Comparison of ENCODE assay signal across 8 cellular contexts in genomic region chr19:35742121-35742724, GRCh38. TPM values are rescaled to one million over a fixed set of nuclear protein-coding genes. Genes with fewer than 3 reads are reported as not detected.
DNase-seq lines count a peak whose midpoint lies in the region; ATAC-seq and TF ChIP-seq lines count a peak whose summit lies in the region.

A gene with protein sequence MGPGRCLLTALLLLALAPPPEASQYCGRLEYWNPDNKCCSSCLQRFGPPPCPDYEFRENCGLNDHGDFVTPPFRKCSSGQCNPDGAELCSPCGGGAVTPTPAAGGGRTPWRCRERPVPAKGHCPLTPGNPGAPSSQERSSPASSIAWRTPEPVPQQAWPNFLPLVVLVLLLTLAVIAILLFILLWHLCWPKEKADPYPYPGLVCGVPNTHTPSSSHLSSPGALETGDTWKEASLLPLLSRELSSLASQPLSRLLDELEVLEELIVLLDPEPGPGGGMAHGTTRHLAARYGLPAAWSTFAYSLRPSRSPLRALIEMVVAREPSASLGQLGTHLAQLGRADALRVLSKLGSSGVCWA (minus strand): TSS chr19:35742452. CDS start chr19:35741180, 1,272 bp downstream.

- no peak for TF ChIP-seq CTCF in stomach (IDR thresholded peaks at IDR 0.05)

- ATAC-seq in HG03521 (IDR thresholded peaks at IDR 0.05; ENCODE audit: unreplicated experiment), result no peak
- ATAC-seq in HG03159 (IDR thresholded peaks at IDR 0.05; ENCODE audit: unreplicated experiment), result no peak

- H3K27me3 ChIP-seq in SJCRH30 (no peaks in the 10 kb centered on the region), muscle layer of colon (ENCODE audit: control insufficient read depth in 1 of 2, insufficient read depth in 2 of 2, low read length in 2 of 2) (no peaks in the 10 kb centered on the region), stomach (no peaks in the 10 kb centered on the region)

- H3K4me1 ChIP-seq in SJCRH30, result 0 out of 2 replicates have a peak, but pooled peaks cover 2% of the 10 kb centered on the region
- peaks cover 33% of the 10 kb centered on the region for H3K4me1 ChIP-seq in muscle layer of colon (ENCODE audit: insufficient read depth, low read length)
- H3K4me1 ChIP-seq in stomach, result peaks cover 31 to 64% (median 47%) of the 10 kb centered on the region in 4 donors

- peaks cover 60% of the 10 kb centered on the region for H3K4me1 Mint-ChIP-seq in activated naive CD4-positive, alpha-beta T cell treated with anti-CD3 and anti-CD28 coated beads, Interleukin-2, amount 50 U/mL, for 24 hours

- TF ChIP-seq EP300 in stomach (IDR thresholded peaks at IDR 0.05), result no peak

- no peak within 1 kb of the TSS for H3K9ac ChIP-seq in muscle layer of colon (ENCODE audit: low read length)

- peaks cover 2% of the 10 kb centered on the region for H3K36me3 Mint-ChIP-seq in activated naive CD4-positive, alpha-beta T cell treated with anti-CD3 and anti-CD28 coated beads, Interleukin-2, amount 50 U/mL, for 24 hours

- no peaks in the 10 kb centered on the region for H3K27me3 Mint-ChIP-seq in activated naive CD4-positive, alpha-beta T cell treated with anti-CD3 and anti-CD28 coated beads, Interleukin-2, amount 50 U/mL, for 24 hours

- peak; percentile 45 for TF ChIP-seq POLR2A in GM10847 (IDR thresholded peaks at IDR 0.05; ENCODE audit: extremely low read depth, insufficient read length)
- no peak for TF ChIP-seq POLR2A in stomach (IDR thresholded peaks at IDR 0.05)

- H3K4me3 ChIP-seq in SJCRH30, result peak within 1 kb of the TSS; percentile 63
- no peak within 1 kb of the TSS for H3K4me3 ChIP-seq in muscle layer of colon (ENCODE audit: low read depth in 1 of 2, low read length in 2 of 2)
- H3K4me3 ChIP-seq in stomach, result peak within 1 kb of the TSS; percentile 51 to 68 (median 60)

- 57 to 82% (median 75%) methylated on average over 9 of the region's 9 CpGs for WGBS in stomach, 5 donors

- peak within 1 kb of the TSS; percentile 89 for H3K4me3 Mint-ChIP-seq in activated naive CD4-positive, alpha-beta T cell treated with anti-CD3 and anti-CD28 coated beads, Interleukin-2, amount 50 U/mL, for 24 hours

- intact Hi-C loops in stomach (cut with DNase I; ENCODE audit: low total_unique reads), result no loop called here

- DNase-seq in SJCRH30 (no peak), stomach (peak; percentile 44), 8988T (no peak)

- no peaks in the 10 kb centered on the region for H3K9me3 ChIP-seq in SJCRH30 (replicated peaks)
- no peaks in the 10 kb centered on the region for H3K9me3 ChIP-seq in muscle layer of colon (ENCODE audit: low read length)
- H3K9me3 ChIP-seq in stomach, result no peaks in the 10 kb centered on the region

- H3K36me3 ChIP-seq in SJCRH30 (peaks cover 6% of the 10 kb centered on the region; the same call in 1 of the 2 replicates), muscle layer of colon (ENCODE audit: insufficient read depth, low read length) (peaks cover 22% of the 10 kb centered on the region), stomach (peaks cover 17 to 32% (median 29%) of the 10 kb centered on the region in 4 donors)

- H3K27ac ChIP-seq in SJCRH30, result peak within 1 kb of the TSS; percentile 63; the same call in 1 of the 2 replicates
- peak within 1 kb of the TSS; percentile 6 for H3K27ac ChIP-seq in muscle layer of colon (ENCODE audit: low read depth, low read length)
- peak within 1 kb of the TSS; percentile 35 to 93 (median 91) for H3K27ac ChIP-seq in stomach

- H3K27ac Mint-ChIP-seq in activated naive CD4-positive, alpha-beta T cell treated with anti-CD3 and anti-CD28 coated beads, Interleukin-2, amount 50 U/mL, for 24 hours, result peak within 1 kb of the TSS; percentile 99

- no peaks in the 10 kb centered on the region for H3K9me3 Mint-ChIP-seq in activated naive CD4-positive, alpha-beta T cell treated with anti-CD3 and anti-CD28 coated beads, Interleukin-2, amount 50 U/mL, for 24 hours

RNA-seq across cellular contexts. Expression of the gene that starts here (rescaled TPM):
- 4.3 and 10.3 TPM in 2 replicates for total RNA-seq in SJCRH30 (2014; rRNA removed; shearing (Covaris generic))
- total RNA-seq in stomach, result 10 to 100 TPM in 2 of 5 donors, 1 to 10 TPM in 3; 3.6 to 36.8 (median 9.0) TPM
- 10 to 100 TPM in 1 of 3 donors, 1 to 10 TPM in 2; 6.4 to 15.6 (median 9.8) TPM for polyA plus RNA-seq in stomach

Comparison
In these comparisons a context has a peak if more than half of its experiments do, and no peak if none do; other contexts are left out.
1. H3K27ac ChIP-seq: peak in every context shown above with its lines; median percentile 91 in stomach; 63 in SJCRH30; 6 in muscle layer of colon.
2. H3K4me3 ChIP-seq: peak in SJCRH30 (single experiment) and stomach (4 of 4); none in muscle layer of colon (0 of 2).